13 cellular contexts compared by ENCODE assay signal in the genomic region with DNA sequence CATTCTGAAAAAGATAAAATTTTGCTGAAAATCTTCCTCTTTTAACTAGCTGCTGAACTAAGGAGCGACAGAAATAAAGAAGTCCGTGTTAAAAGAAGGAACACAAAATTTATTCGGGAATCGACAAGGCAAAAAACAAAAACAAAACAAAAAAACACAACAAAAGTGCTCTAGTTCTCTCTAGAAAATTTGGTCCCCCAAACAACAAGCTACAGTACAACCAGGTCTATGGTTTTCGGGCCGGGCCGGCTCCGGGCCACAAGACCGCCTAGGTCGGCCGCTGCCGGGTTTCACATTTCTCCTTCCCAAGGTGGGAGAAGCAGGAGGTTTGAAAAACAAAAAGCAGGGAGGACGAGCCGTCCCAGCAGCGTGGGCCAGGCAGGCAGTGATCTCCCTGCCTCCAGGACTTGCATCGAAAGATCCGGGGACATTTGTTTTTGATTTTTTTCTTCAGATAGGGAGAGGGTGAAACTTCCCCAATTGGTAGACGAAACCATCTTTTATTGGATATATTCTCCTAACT. TPM values are rescaled to one million over a fixed set of nuclear protein-coding genes. Genes with fewer than 3 reads are reported as not detected.
DNase-seq lines count a peak whose midpoint lies in the region; ATAC-seq and TF ChIP-seq lines count a peak whose summit lies in the region.
"Had no signal": no experiment of that assay in that cellular context is flagged by ENCODE, and none has a peak within 500 bp of the region (broad histone marks: within the 10 kb centered on the region; RNA-seq: fewer than 3 reads in every experiment).

No MANE protein-coding gene starts in this region.

- no peaks in the 10 kb centered on the region for H3K9me3 ChIP-seq in CD8-positive, alpha-beta memory T cell (ENCODE audit: low read length)
- H3K9me3 ChIP-seq in endodermal cell (ENCODE audit: control insufficient read depth, low read length) (no peaks in the 10 kb centered on the region), MM.1S (replicated peaks; ENCODE audit: insufficient read depth, low read length) (no peaks in the 10 kb centered on the region)

- H3K9ac ChIP-seq in endodermal cell (ENCODE audit: extremely low read depth, low read length, poor library complexity, severe bottlenecking) = no peak overlapping the region
- H3K9ac ChIP-seq in MM.1S (ENCODE audit: low read length) = no peak overlapping the region
- H3K9ac ChIP-seq: GM23248 had no signal

- H3K4me2 ChIP-seq in MM.1S (ENCODE audit: low read depth, low read length) = no peak overlapping the region

- H3K27me3 ChIP-seq in CD8-positive, alpha-beta memory T cell (ENCODE audit: insufficient read depth, low read length, poor library complexity, severe bottlenecking) = peaks cover 80% of the 10 kb centered on the region
- H3K27me3 ChIP-seq in endodermal cell (ENCODE audit: control insufficient read depth, insufficient read depth, low read length, poor library complexity, severe bottlenecking) (peaks cover 100% of the 10 kb centered on the region), MM.1S (replicated peaks; ENCODE audit: insufficient read depth, low read length) (peaks cover 17% of the 10 kb centered on the region)

- no peaks in the 10 kb centered on the region for H3K79me2 ChIP-seq in MM.1S (ENCODE audit: low read length)

- 4 to 5% methylated on average over 9 to 18 of the region's 18 CpGs for WGBS in endodermal cell (ENCODE audit: insufficient coverage in 1 of 2, insufficient read length in 1 of 2), 2 experiments

- TF ChIP-seq CTCF in endodermal cell (conservative IDR thresholded peaks at IDR 0.05) = no peak
- TF ChIP-seq CTCF in neural crest cell (conservative IDR thresholded peaks at IDR 0.05) = no peak
- TF ChIP-seq CTCF in MM.1S (IDR thresholded peaks at IDR 0.05; ENCODE audit: low read length) = no peak

- H2AFZ ChIP-seq in MM.1S (ENCODE audit: low read length) = no peak overlapping the region

- H3K36me3 Mint-ChIP-seq in CD8-positive, alpha-beta memory T cell = no peaks in the 10 kb centered on the region
- H3K36me3 Mint-ChIP-seq in IgD-negative memory B cell = peaks cover 1% of the 10 kb centered on the region
- no peaks in the 10 kb centered on the region for H3K36me3 Mint-ChIP-seq in endodermal cell (ENCODE audit: low read depth)
- peaks cover 4% of the 10 kb centered on the region for H3K36me3 Mint-ChIP-seq in neural crest cell (ENCODE audit: low read depth)

- POLR2A ChIA-PET in CD8-positive, alpha-beta memory T cell (lab: Charles Lee) = no interaction called here

- no peaks in the 10 kb centered on the region for H3K36me3 ChIP-seq in CD8-positive, alpha-beta memory T cell (ENCODE audit: insufficient read depth, low read length)
- H3K36me3 ChIP-seq in endodermal cell (ENCODE audit: control insufficient read depth, insufficient read depth, low read length) (no peaks in the 10 kb centered on the region), MM.1S (replicated peaks; ENCODE audit: insufficient read depth, low read length) (no peaks in the 10 kb centered on the region)
- H3K36me3 ChIP-seq: SJSA1 had no signal

- peak overlapping the region; percentile 62 for H3K27ac ChIP-seq in CD8-positive, alpha-beta memory T cell (ENCODE audit: low read depth, low read length)
- no peak overlapping the region for H3K27ac ChIP-seq in endodermal cell (ENCODE audit: low read depth, low read length)
- no peak overlapping the region for H3K27ac ChIP-seq in MM.1S (ENCODE audit: low read length)
- H3K27ac ChIP-seq: GM23248, SJSA1 had no signal

- CTCF ChIA-PET in CD8-positive, alpha-beta memory T cell (lab: Charles Lee) = interaction anchor here (1.1 to 3.6 kb wide), 2 partner anchors 8 to 29 kb away, joined by 4 to 22 read pairs; no protein-coding TSS in a partner anchor

- no peaks in the 10 kb centered on the region for H3K9me3 Mint-ChIP-seq in CD8-positive, alpha-beta memory T cell
- H3K9me3 Mint-ChIP-seq in IgD-negative memory B cell (peaks cover 0 to 5% (median 1%) of the 10 kb centered on the region in 3 donors), endodermal cell (peaks cover 2% of the 10 kb centered on the region), neural crest cell (no peaks in the 10 kb centered on the region)

- no peaks in the 10 kb centered on the region for H4K20me1 ChIP-seq in MM.1S (ENCODE audit: insufficient read depth, low read length)

- H3K4me1 Mint-ChIP-seq in CD8-positive, alpha-beta memory T cell = peaks cover 31 to 52% (median 38%) of the 10 kb centered on the region in 3 donors
- H3K4me1 Mint-ChIP-seq in IgD-negative memory B cell = peaks cover 9 to 29% (median 13%) of the 10 kb centered on the region in 3 donors
- H3K4me1 Mint-ChIP-seq in endodermal cell = peaks cover 27% of the 10 kb centered on the region
- H3K4me1 Mint-ChIP-seq in neural crest cell = peaks cover 12% of the 10 kb centered on the region

- peak overlapping the region; percentile 49 to 88 (median 63) for H3K4me3 Mint-ChIP-seq in CD8-positive, alpha-beta memory T cell
- H3K4me3 Mint-ChIP-seq in IgD-negative memory B cell (peak overlapping the region in 3 of 4 donors; percentile 54 to 87 (median 72)), endodermal cell (peak overlapping the region; percentile 47), neural crest cell (peak overlapping the region; percentile 59)

- ATAC-seq in GM18907 (IDR thresholded peaks at IDR 0.05; ENCODE audit: unreplicated experiment) = no peak

- H3K4me3 ChIP-seq in CD8-positive, alpha-beta memory T cell (ENCODE audit: low read length) = no peak overlapping the region
- peak overlapping the region; percentile 5 for H3K4me3 ChIP-seq in endodermal cell (ENCODE audit: low read length)
- no peak overlapping the region for H3K4me3 ChIP-seq in MM.1S (ENCODE audit: low read length)
- H3K4me3 ChIP-seq: SJSA1 had no signal

- no peaks in the 10 kb centered on the region for H3K9me2 ChIP-seq in MM.1S (replicated peaks; ENCODE audit: insufficient read depth, low read length)

- peaks cover 72 to 88% of the 10 kb centered on the region in 2 donors for H3K27me3 Mint-ChIP-seq in CD8-positive, alpha-beta memory T cell
- H3K27me3 Mint-ChIP-seq in IgD-negative memory B cell (peaks cover 80% of the 10 kb centered on the region), endodermal cell (ENCODE audit: insufficient read depth) (peaks cover 94% of the 10 kb centered on the region), neural crest cell (ENCODE audit: low read depth) (peaks cover 94% of the 10 kb centered on the region)

- peak overlapping the region in 2 of 8 donors; percentile 19 to 53 for H3K27ac Mint-ChIP-seq in CD8-positive, alpha-beta memory T cell
- peak overlapping the region; percentile 57 to 73 (median 71) for H3K27ac Mint-ChIP-seq in IgD-negative memory B cell
- H3K27ac Mint-ChIP-seq in endodermal cell = no peak overlapping the region
- no peak overlapping the region for H3K27ac Mint-ChIP-seq in neural crest cell (ENCODE audit: unreplicated experiment)

- peaks cover 20% of the 10 kb centered on the region for H3K4me1 ChIP-seq in CD8-positive, alpha-beta memory T cell (ENCODE audit: insufficient read depth, low read length)
- peaks cover 5% of the 10 kb centered on the region for H3K4me1 ChIP-seq in endodermal cell (ENCODE audit: control insufficient read depth, insufficient read depth, low read length)
- no peaks in the 10 kb centered on the region for H3K4me1 ChIP-seq in MM.1S (ENCODE audit: low read length)

- no peak for DNase-seq in CD8-positive, alpha-beta memory T cell
- DNase-seq in endodermal cell (peak; percentile 79), neural crest cell (ENCODE audit: low read depth, low spot score) (no peak), DMS 273 (lab: John Stamatoyannopoulos, UW; ENCODE audit: unreplicated experiment) (no peak), DMS153 treated with DMSO at 0.1 percent for 48 hours (lab: John Stamatoyannopoulos, UW; ENCODE audit: unreplicated experiment) (no peak), MM.1S (no peak)
- DNase-seq: cerebellar nuclear complex, DND-41, GM23248 had no signal

- H3F3A ChIP-seq in MM.1S (ENCODE audit: insufficient read depth, low read length) = no peaks in the 10 kb centered on the region

RNA-seq across cellular contexts. Expression of a gene that starts 2.7 kb away (rescaled TPM):
- not detected for total RNA-seq in CD8-positive, alpha-beta memory T cell
- polyA plus RNA-seq in CD8-positive, alpha-beta memory T cell = not detected
- polyA plus RNA-seq in IgD-negative memory B cell = not detected
- total RNA-seq in endodermal cell = under 1 TPM; 0.11 to 0.24 TPM
- polyA plus RNA-seq in endodermal cell (2013, experiment 1 of 2) = 0.21 TPM
- polyA plus RNA-seq in endodermal cell (2013, experiment 2 of 2) = 0.12 TPM
- 0.09 TPM in 2 replicates for total RNA-seq in neural crest cell
- total RNA-seq: lung microvascular endothelial cell, SJSA1 had no signal

RNA-seq across cellular contexts. Expression of a gene that starts 2.8 kb away (rescaled TPM):
- not detected for total RNA-seq in CD8-positive, alpha-beta memory T cell
- not detected for polyA plus RNA-seq in CD8-positive, alpha-beta memory T cell
- polyA plus RNA-seq in IgD-negative memory B cell = not detected
- total RNA-seq in endodermal cell = under 1 TPM; 0.24 to 0.40 TPM
- polyA plus RNA-seq in endodermal cell (2013, experiment 1 of 2) = 0.07 TPM
- not detected for polyA plus RNA-seq in endodermal cell (2013, experiment 2 of 2)
- total RNA-seq in neural crest cell = not detected in 2 replicates
- total RNA-seq: lung microvascular endothelial cell, SJSA1 had no signal

Comparison
In these comparisons a context has a peak if more than half of its experiments do, and no peak if none do; other contexts are left out.
1. H3K27ac Mint-ChIP-seq: peak in IgD-negative memory B cell (3 of 3); none in endodermal cell (single experiment) and neural crest cell (single experiment).
2. Peak in every context shown above with its lines, with median percentiles within 50 percentile points of each other: H3K4me3 Mint-ChIP-seq.